ENCODE assay signal across 7 cellular contexts in genomic region chr5:172897067-172897690, GRCh38.
DNase-seq lines count a peak whose midpoint lies in the region; TF ChIP-seq lines count a peak whose summit lies in the region.
"Not testable (repeated sequence)": the region's sequence is repeated elsewhere in the genome, so short reads cannot be mapped to it uniquely, and the experiment has no call there.

No MANE protein-coding gene starts in this region.

- POLR2A ChIA-PET in MCF 10A (lab: Yijun Ruan, JAX): interaction anchor here (1.0 to 13.3 kb wide), 9 partner anchors 8 to 126 kb away, joined by 3 to 910 read pairs (median 35); partner anchors contain the start of gene DUSP1

- peak overlapping the region; percentile 56 to 89 (median 68) for H3K27ac ChIP-seq in Peyer's patch
- H3K27ac ChIP-seq in fibroblast of lung (ENCODE audit: insufficient read depth, low read length): peak overlapping the region; percentile 98
- H3K27ac ChIP-seq in mesendoderm (ENCODE audit: low read depth, low read length): peak overlapping the region; percentile 28
- H3K27ac ChIP-seq in parathyroid adenoma: peak overlapping the region; percentile 68
- H3K27ac ChIP-seq in stomach smooth muscle (ENCODE audit: low read length): peak overlapping the region; percentile 96

- H3K36me3 ChIP-seq in Peyer's patch: peaks cover 0 to 21% (median 0%) of the 10 kb centered on the region in 3 donors
- not testable (repeated sequence) for H3K36me3 ChIP-seq in fibroblast of lung (ENCODE audit: control insufficient read depth, insufficient read depth, low read length); mesendoderm (ENCODE audit: control insufficient read depth, insufficient read depth, low read length); parathyroid adenoma (ENCODE audit: control insufficient read depth, insufficient read depth, low read length); stomach smooth muscle (ENCODE audit: control insufficient read depth in 2 of 2, insufficient read depth in 2 of 2, low read length in 2 of 2)

- BruUV-seq in MCF 10A (replicated peaks; lab: Mats Ljungman, UMichigan): not testable (repeated sequence)

- not testable (repeated sequence) for H2AFZ ChIP-seq in fibroblast of lung (ENCODE audit: low read length); parathyroid adenoma

- intact Hi-C loops in activated T-helper 1 cell treated with anti-CD3 and anti-CD28 coated beads, Interleukin-12 subunit alpha, Interleukin-12 subunit beta, Interleukin-2, Interleukin-4 antibody, amounts not matched to agents 30 ng/mL and 10 ng/mL and 1 ng/mL, durations not matched to agents 14 hours and 24 hours and 36 hours (cut with micrococcal nuclease); MCF 10A (cut with micrococcal nuclease): not testable (repeated sequence)

- CTCF ChIA-PET in MCF 10A (lab: Yijun Ruan, JAX): interaction anchor here (0.6 to 1.5 kb wide), 2 partner anchors 9 to 676 kb away, joined by 3 to 4 read pairs; no protein-coding TSS in a partner anchor

- H3K4me1 ChIP-seq in Peyer's patch: peaks cover 0 to 16% (median 0%) of the 10 kb centered on the region in 4 donors
- peaks cover 38% of the 10 kb centered on the region for H3K4me1 ChIP-seq in fibroblast of lung (ENCODE audit: control insufficient read depth, extremely low read depth, insufficient read depth, low read length)
- H3K4me1 ChIP-seq in mesendoderm (ENCODE audit: control insufficient read depth, low read depth, low read length); parathyroid adenoma: not testable (repeated sequence)
- H3K4me1 ChIP-seq in stomach smooth muscle (ENCODE audit: control insufficient read depth, insufficient read depth, low read length): peaks cover 50% of the 10 kb centered on the region

- peak overlapping the region; percentile 77 for H3K4me2 ChIP-seq in fibroblast of lung (ENCODE audit: extremely low read depth, insufficient read depth, low read length)
- not testable (repeated sequence) for H3K4me2 ChIP-seq in mesendoderm (ENCODE audit: low read length); parathyroid adenoma (ENCODE audit: low read length)

- TF ChIP-seq CTCF in Peyer's patch (IDR thresholded peaks at IDR 0.05); MCF 10A (IDR thresholded peaks at IDR 0.05; ENCODE audit: unreplicated experiment); fibroblast of lung (conservative IDR thresholded peaks at IDR 0.05 in 1 of 2, IDR thresholded peaks at IDR 0.05 in 1 of 2; ENCODE audit: low read depth in 1 of 2, low read length in 2 of 2); parathyroid adenoma (IDR thresholded peaks at IDR 0.05): not testable (repeated sequence)

- H3K18ac ChIP-seq in mesendoderm (ENCODE audit: low read length): not testable (repeated sequence)

- not testable (repeated sequence) for H3K23ac ChIP-seq in mesendoderm (ENCODE audit: low read length)

- H3K4ac ChIP-seq in mesendoderm (ENCODE audit: low read depth, low read length): not testable (repeated sequence)

- not testable (repeated sequence) for H3K56ac ChIP-seq in mesendoderm (ENCODE audit: low read length)

- H3K79me1 ChIP-seq in mesendoderm (ENCODE audit: low read length): not testable (repeated sequence)

- H2BK5ac ChIP-seq in mesendoderm (ENCODE audit: low read length): not testable (repeated sequence)

- not testable (repeated sequence) for H3K27me3 Mint-ChIP-seq in activated T-helper 1 cell treated with anti-CD3 and anti-CD28 coated beads, Interleukin-12 subunit alpha, Interleukin-12 subunit beta, Interleukin-2, Interleukin-4 antibody, amounts not matched to agents 30 ng/mL and 10 ng/mL and 1 ng/mL, durations not matched to agents 14 hours and 24 hours and 36 hours (ENCODE audit: insufficient read depth); MCF 10A (ENCODE audit: insufficient read depth, unreplicated experiment)

- H2BK15ac ChIP-seq in mesendoderm (replicated peaks; ENCODE audit: low read depth): not testable (repeated sequence)

- not testable (repeated sequence) for H4K20me1 ChIP-seq in fibroblast of lung (ENCODE audit: control insufficient read depth, extremely low read depth, insufficient read depth, low read length)

- not testable (repeated sequence) for H4K5ac ChIP-seq in mesendoderm (ENCODE audit: low read length)

- peak overlapping the region; percentile 58 for H3K27ac Mint-ChIP-seq in activated T-helper 1 cell treated with anti-CD3 and anti-CD28 coated beads, Interleukin-12 subunit alpha, Interleukin-12 subunit beta, Interleukin-2, Interleukin-4 antibody, amounts not matched to agents 30 ng/mL and 10 ng/mL and 1 ng/mL, durations not matched to agents 14 hours and 24 hours and 36 hours
- peak overlapping the region; percentile 98 for H3K27ac Mint-ChIP-seq in MCF 10A (ENCODE audit: low read depth, unreplicated experiment)

- not testable (repeated sequence) for H3K4me3 ChIP-seq in Peyer's patch; mesendoderm (ENCODE audit: low read length); parathyroid adenoma (ENCODE audit: low read depth, low read length)
- H3K4me3 ChIP-seq in fibroblast of lung (replicated peaks in 1 of 4; ENCODE audit: control extremely low read depth in 1 of 4, insufficient read depth in 1 of 4, low read depth in 3 of 4, low read length in 4 of 4) (peak overlapping the region; percentile 8 to 34 (median 22)), stomach smooth muscle (ENCODE audit: low read length in 2 of 2) (peak overlapping the region in 1 of 2 donors; percentile 5)

- peak overlapping the region; percentile 45 for H3K4me3 Mint-ChIP-seq in activated T-helper 1 cell treated with anti-CD3 and anti-CD28 coated beads, Interleukin-12 subunit alpha, Interleukin-12 subunit beta, Interleukin-2, Interleukin-4 antibody, amounts not matched to agents 30 ng/mL and 10 ng/mL and 1 ng/mL, durations not matched to agents 14 hours and 24 hours and 36 hours
- peak overlapping the region; percentile 25 for H3K4me3 Mint-ChIP-seq in MCF 10A (ENCODE audit: unreplicated experiment)

- peaks cover 13% of the 10 kb centered on the region for H3K4me1 Mint-ChIP-seq in activated T-helper 1 cell treated with anti-CD3 and anti-CD28 coated beads, Interleukin-12 subunit alpha, Interleukin-12 subunit beta, Interleukin-2, Interleukin-4 antibody, amounts not matched to agents 30 ng/mL and 10 ng/mL and 1 ng/mL, durations not matched to agents 14 hours and 24 hours and 36 hours (ENCODE audit: low read depth)
- peaks cover 66% of the 10 kb centered on the region for H3K4me1 Mint-ChIP-seq in MCF 10A (ENCODE audit: insufficient read depth, unreplicated experiment)

- H3K27me3 ChIP-seq in Peyer's patch; fibroblast of lung (ENCODE audit: control insufficient read depth, insufficient read depth, low read length); mesendoderm (ENCODE audit: insufficient read depth, low read length, poor library complexity); parathyroid adenoma (ENCODE audit: control insufficient read depth, insufficient read depth, low read length); stomach smooth muscle (ENCODE audit: control insufficient read depth in 1 of 2, insufficient read depth in 2 of 2, low read length in 2 of 2): not testable (repeated sequence)

- DNase-seq in Peyer's patch; activated T-helper 1 cell treated with anti-CD3 and anti-CD28 coated beads, Interleukin-12 subunit alpha, Interleukin-12 subunit beta, Interleukin-2, Interleukin-4 antibody, amounts not matched to agents 30 ng/mL and 10 ng/mL and 1 ng/mL, durations not matched to agents 14 hours and 24 hours and 36 hours (ENCODE audit: low spot score); MCF 10A (ENCODE audit: unreplicated experiment); fibroblast of lung (ENCODE audit: low read depth in 2 of 2); mesendoderm: not testable (repeated sequence)

- not testable (repeated sequence) for H2AK5ac ChIP-seq in mesendoderm (ENCODE audit: low read length)

- peak overlapping the region; percentile 64 for H3K9ac ChIP-seq in fibroblast of lung (ENCODE audit: insufficient read depth, low read length)
- not testable (repeated sequence) for H3K9ac ChIP-seq in mesendoderm (ENCODE audit: low read length); parathyroid adenoma
- H3K9ac ChIP-seq in stomach smooth muscle (ENCODE audit: low read length in 2 of 2): peak overlapping the region; percentile 62 to 78

- H3K9me3 Mint-ChIP-seq in activated T-helper 1 cell treated with anti-CD3 and anti-CD28 coated beads, Interleukin-12 subunit alpha, Interleukin-12 subunit beta, Interleukin-2, Interleukin-4 antibody, amounts not matched to agents 30 ng/mL and 10 ng/mL and 1 ng/mL, durations not matched to agents 14 hours and 24 hours and 36 hours; MCF 10A (ENCODE audit: unreplicated experiment): not testable (repeated sequence)

- not testable (repeated sequence) for H3K9me3 ChIP-seq in Peyer's patch; fibroblast of lung (ENCODE audit: control insufficient read depth, insufficient read depth, low read depth, low read length); parathyroid adenoma (ENCODE audit: control insufficient read depth, low read length); stomach smooth muscle (ENCODE audit: control insufficient read depth in 2 of 2, low read length in 2 of 2)

- no CpG with 5 or more reads among the region's 9 CpGs for WGBS in mesendoderm (ENCODE audit: extremely low coverage, insufficient coverage, low lambda C conversion rate)

- H3K36me3 Mint-ChIP-seq in activated T-helper 1 cell treated with anti-CD3 and anti-CD28 coated beads, Interleukin-12 subunit alpha, Interleukin-12 subunit beta, Interleukin-2, Interleukin-4 antibody, amounts not matched to agents 30 ng/mL and 10 ng/mL and 1 ng/mL, durations not matched to agents 14 hours and 24 hours and 36 hours (ENCODE audit: low read depth): not testable (repeated sequence)
- H3K36me3 Mint-ChIP-seq in MCF 10A (ENCODE audit: insufficient read depth, unreplicated experiment): peaks cover 77% of the 10 kb centered on the region

- TF ChIP-seq POLR2A in Peyer's patch (IDR thresholded peaks at IDR 0.05): not testable (repeated sequence)

- H2BK120ac ChIP-seq in mesendoderm (ENCODE audit: low read depth, low read length): not testable (repeated sequence)

- not testable (repeated sequence) for H3K79me2 ChIP-seq in fibroblast of lung (ENCODE audit: control insufficient read depth, insufficient read depth, low read length); mesendoderm (ENCODE audit: control insufficient read depth, insufficient read depth, low read length); parathyroid adenoma

- not testable (repeated sequence) for H4K8ac ChIP-seq in mesendoderm (ENCODE audit: low read depth, low read length)

Comparison
In these comparisons a context has a peak if more than half of its experiments do, and no peak if none do; other contexts are left out.
1. H3K27ac ChIP-seq: peak in every context shown above with its lines; median percentile 98 in fibroblast of lung; 96 in stomach smooth muscle; 68 in parathyroid adenoma; 68 in Peyer's patch; 28 in mesendoderm.